In genomic region chrX:65647801-65648200, GRCh38 we compare ENCODE assay signal across 32 cellular contexts.
"Had no signal": no experiment of that assay in that cellular context is flagged by ENCODE, and none has a peak within 500 bp of the region (broad histone marks: within the 10 kb centered on the region; RNA-seq: fewer than 3 reads in every experiment).

No MANE protein-coding gene starts in this region.

- ATAC-seq: activated CD8-positive, alpha-beta T cell treated with anti-CD3 and anti-CD28 coated beads for 36 hours; activated naive CD4-positive, alpha-beta T cell treated with anti-CD3 and anti-CD28 coated beads, Interleukin-2, amount 50 U/mL, for 72 hours; activated T-cell treated with anti-CD3 and anti-CD28 coated beads, Interleukin-2, amount 50 U/mL, for 4 hours; activated T-cell treated with anti-CD3 and anti-CD28 coated beads, Interleukin-2, amount 50 U/mL, for 72 hours; activated T-helper 17 cell treated with anti-CD3 and anti-CD28 coated beads, Interleukin-2, amount 50 U/mL, for 72 hours; body of pancreas had no signal

- H3K4me1 Mint-ChIP-seq: activated T-helper 17 cell treated with anti-CD3 and anti-CD28 coated beads, Interleukin-2, amount 50 U/mL, for 72 hours had no signal

- H3K4me3 Mint-ChIP-seq: activated B cell treated with CpG ODN at 0.5 μM for 24 hours; activated CD4-positive, alpha-beta memory T cell treated with anti-CD3 and anti-CD28 coated beads for 36 hours; activated CD4-positive, alpha-beta T cell treated with anti-CD3 and anti-CD28 coated beads, Interleukin-2, amount 10 ng/mL, durations not matched to agents 24 days and 14 days; activated CD8-positive, alpha-beta T cell treated with anti-CD3 and anti-CD28 coated beads for 36 hours; activated naive CD4-positive, alpha-beta T cell treated with anti-CD3 and anti-CD28 coated beads for 36 hours; activated naive CD8-positive, alpha-beta T cell treated with anti-CD3 and anti-CD28 coated beads for 36 hours; activated T-cell treated with anti-CD3 and anti-CD28 coated beads, Interleukin-2, amount 50 U/mL, for 4 hours; activated T-cell treated with anti-CD3 and anti-CD28 coated beads, Interleukin-2, amount 50 U/mL, for 72 hours; activated T-helper 1 cell treated with anti-CD3 and anti-CD28 coated beads, Interleukin-12 subunit alpha, Interleukin-12 subunit beta, Interleukin-2, Interleukin-4 antibody, amounts not matched to agents 30 ng/mL and 10 ng/mL and 1 ng/mL, durations not matched to agents 14 hours and 24 hours and 36 hours; activated T-helper 17 cell treated with anti-CD3 and anti-CD28 coated beads, Interleukin-2, amount 50 U/mL, for 72 hours; T-helper 1 cell treated with Interleukin-12 subunit alpha and Interleukin-12 subunit beta and Interleukin-4 antibody, amounts not matched to agents 30 μg/mL and 1 μg/mL, for 36 hours; T-helper 2 cell treated with Interferon-gamma antibody and Interleukin-4, amounts not matched to agents 5 μg/mL and 100 μg/mL, for 36 hours had no signal

- H3K9me3 Mint-ChIP-seq: activated B cell treated with CpG ODN at 0.5 μM for 24 hours; activated CD4-positive, alpha-beta memory T cell treated with anti-CD3 and anti-CD28 coated beads for 36 hours; activated CD4-positive, alpha-beta T cell treated with anti-CD3 and anti-CD28 coated beads, Interleukin-2, amount 10 ng/mL, durations not matched to agents 24 days and 14 days; activated CD8-positive, alpha-beta T cell treated with anti-CD3 and anti-CD28 coated beads for 36 hours; activated naive CD4-positive, alpha-beta T cell treated with anti-CD3 and anti-CD28 coated beads, Interleukin-2, amount 50 U/mL, for 72 hours; activated naive CD8-positive, alpha-beta T cell treated with anti-CD3 and anti-CD28 coated beads for 36 hours; activated T-cell treated with anti-CD3 and anti-CD28 coated beads, Interleukin-2, amount 50 U/mL, for 4 hours; activated T-helper 1 cell treated with anti-CD3 and anti-CD28 coated beads, Interleukin-12 subunit alpha, Interleukin-12 subunit beta, Interleukin-2, Interleukin-4 antibody, amounts not matched to agents 30 ng/mL and 10 ng/mL and 1 ng/mL, durations not matched to agents 14 hours and 24 hours and 36 hours; activated T-helper 17 cell treated with anti-CD3 and anti-CD28 coated beads, Interleukin-2, amount 50 U/mL, for 72 hours; T-helper 1 cell treated with Interleukin-12 subunit alpha and Interleukin-12 subunit beta and Interleukin-4 antibody, amounts not matched to agents 30 μg/mL and 1 μg/mL, for 36 hours; T-helper 2 cell treated with Interferon-gamma antibody and Interleukin-4, amounts not matched to agents 5 μg/mL and 100 μg/mL, for 36 hours had no signal

- H3K27ac Mint-ChIP-seq: activated B cell treated with CpG ODN at 0.5 μM for 24 hours; activated CD4-positive, alpha-beta memory T cell treated with anti-CD3 and anti-CD28 coated beads for 36 hours; activated CD4-positive, alpha-beta T cell treated with anti-CD3 and anti-CD28 coated beads, Interleukin-2, amount 10 ng/mL, durations not matched to agents 24 days and 14 days; activated CD8-positive, alpha-beta T cell treated with anti-CD3 and anti-CD28 coated beads for 36 hours; activated naive CD4-positive, alpha-beta T cell treated with anti-CD3 and anti-CD28 coated beads for 36 hours; activated naive CD8-positive, alpha-beta T cell treated with anti-CD3 and anti-CD28 coated beads for 36 hours; activated T-cell treated with anti-CD3 and anti-CD28 coated beads, Interleukin-2, amount 50 U/mL, for 72 hours; activated T-helper 1 cell treated with anti-CD3 and anti-CD28 coated beads, Interleukin-12 subunit alpha, Interleukin-12 subunit beta, Interleukin-2, Interleukin-4 antibody, amounts not matched to agents 30 ng/mL and 10 ng/mL and 1 ng/mL, durations not matched to agents 14 hours and 24 hours and 36 hours; activated T-helper 17 cell treated with anti-CD3 and anti-CD28 coated beads, Interleukin-2, amount 50 U/mL, for 72 hours; T-helper 1 cell treated with Interleukin-12 subunit alpha and Interleukin-12 subunit beta and Interleukin-4 antibody, amounts not matched to agents 30 μg/mL and 1 μg/mL, for 36 hours; T-helper 2 cell treated with Interferon-gamma antibody and Interleukin-4, amounts not matched to agents 5 μg/mL and 100 μg/mL, for 36 hours had no signal

- DNase-seq: activated B cell treated with CpG ODN at 0.5 μM for 24 hours; activated CD4-positive, alpha-beta memory T cell treated with anti-CD3 and anti-CD28 coated beads for 36 hours; activated CD4-positive, alpha-beta T cell treated with anti-CD3 and anti-CD28 coated beads for 4 hours; activated CD4-positive, alpha-beta T cell treated with anti-CD3 and anti-CD28 coated beads, Interleukin-2, amount 10 ng/mL, durations not matched to agents 24 days and 14 days; activated CD4-positive, alpha-beta T cell treated with anti-CD3 and anti-CD28 coated beads, Interleukin-2, amount 50 U/mL, for 1 hour; activated CD4-positive, alpha-beta T cell treated with anti-CD3 and anti-CD28 coated beads, Interleukin-2, amount 50 U/mL, for 4 hours; activated CD4-positive, CD25-positive, alpha-beta regulatory T cell treated with anti-CD3 and anti-CD28 coated beads, Interleukin-2, amount 50 U/mL, for 72 hours; activated CD8-positive, alpha-beta memory T cell treated with anti-CD3 and anti-CD28 coated beads, Interleukin-2, amount 50 U/mL, for 4 hours; activated CD8-positive, alpha-beta T cell treated with anti-CD3 and anti-CD28 coated beads for 36 hours; activated effector memory CD4-positive, alpha-beta T cell treated with anti-CD3 and anti-CD28 coated beads, Interleukin-2, amount 50 U/mL, for 16 hours; activated gamma-delta T cell treated with Interleukin-2 at 50 U/mL for 16 hours; activated naive CD4-positive, alpha-beta T cell; activated naive CD4-positive, alpha-beta T cell treated with anti-CD3 and anti-CD28 coated beads for 36 hours; activated naive CD4-positive, alpha-beta T cell treated with anti-CD3 and anti-CD28 coated beads, Interleukin-2, amount 50 U/mL, for 16 hours; activated naive CD8-positive, alpha-beta T cell treated with anti-CD3 and anti-CD28 coated beads for 36 hours; activated T-cell treated with anti-CD3 and anti-CD28 coated beads for 4 hours; activated T-cell treated with anti-CD3 and anti-CD28 coated beads, Interleukin-2, amount 50 U/mL, for 1 hour; activated T-cell treated with anti-CD3 and anti-CD28 coated beads, Interleukin-2, amount 50 U/mL, for 4 hours; activated T-cell treated with anti-CD3 and anti-CD28 coated beads, Interleukin-2, amount 50 U/mL, for 72 hours; adrenal gland; amniotic stem cell; aorta; body of pancreas; brain microvascular endothelial cell; central memory CD4-positive, alpha-beta T cell; T-helper 2 cell; T-helper 9 cell had no signal

- H3K36me3 Mint-ChIP-seq: activated CD4-positive, alpha-beta memory T cell treated with anti-CD3 and anti-CD28 coated beads for 36 hours; activated naive CD4-positive, alpha-beta T cell treated with anti-CD3 and anti-CD28 coated beads, Interleukin-2, amount 50 U/mL, for 72 hours; activated naive CD8-positive, alpha-beta T cell treated with anti-CD3 and anti-CD28 coated beads for 36 hours had no signal

- H3K27me3 Mint-ChIP-seq: activated B cell treated with CpG ODN at 0.5 μM for 24 hours; activated CD4-positive, alpha-beta memory T cell treated with anti-CD3 and anti-CD28 coated beads for 36 hours; activated CD4-positive, alpha-beta T cell treated with anti-CD3 and anti-CD28 coated beads, Interleukin-2, amount 10 ng/mL, durations not matched to agents 24 days and 14 days; activated CD8-positive, alpha-beta T cell treated with anti-CD3 and anti-CD28 coated beads for 36 hours; activated naive CD8-positive, alpha-beta T cell treated with anti-CD3 and anti-CD28 coated beads for 36 hours; activated T-helper 17 cell treated with anti-CD3 and anti-CD28 coated beads, Interleukin-2, amount 50 U/mL, for 72 hours had no signal
